Comparison of ENCODE assay signal across 21 cellular contexts in genomic region chr1:94654919-94655318, GRCh38.
A peak's percentile ranks its signal among the peaks of the same experiment; 100 is the strongest.
DNase-seq lines count a peak whose midpoint lies in the region; ATAC-seq, FAIRE-seq and TF ChIP-seq lines count a peak whose summit lies in the region.
"Had no signal": no experiment of that assay in that cellular context is flagged by ENCODE, and none has a peak within 500 bp of the region (broad histone marks: within the 10 kb centered on the region; RNA-seq: fewer than 3 reads in every experiment).

No MANE protein-coding gene starts in this region.

- peak overlapping the region; percentile 75; the same call in 1 of the 2 replicates for H2BK12ac ChIP-seq in H1 (ENCODE audit: low read depth, low read length)

- 88% methylated on average over 4 of the region's 4 CpGs; no CpG with 5 or more reads in 1 of the 2 experiments for WGBS in H1 (ENCODE audit: extremely low coverage in 1 of 2, insufficient coverage in 1 of 2, insufficient read length in 1 of 2, insufficient replicate concordance in 2 of 2, low coverage in 1 of 2, low lambda C conversion rate in 2 of 2, missing lambda C conversion rate in 1 of 2), 2 experiments
- no CpG with 5 or more reads among the region's 4 CpGs for WGBS in mesendoderm (ENCODE audit: extremely low coverage, insufficient coverage, low lambda C conversion rate)

- peak overlapping the region; percentile 49 for H4K91ac ChIP-seq in H1 (replicated peaks; ENCODE audit: insufficient read length, low read length)

- TF ChIP-seq RAD21 in H1 (IDR thresholded peaks at IDR 0.05 in 1 of 2, conservative IDR thresholded peaks at IDR 0.05 in 1 of 2; ENCODE audit: low read depth in 2 of 2, low read length in 2 of 2) = no peak

- H3K4me2 ChIP-seq in PC-9 (peak overlapping the region; percentile 41), H1 (ENCODE audit: insufficient read depth in 1 of 2, low read depth in 2 of 2, low read length in 2 of 2) (no peak overlapping the region), mesendoderm (ENCODE audit: low read length) (no peak overlapping the region), PC-3 (ENCODE audit: low read length) (no peak overlapping the region)

- H3K27ac ChIP-seq in PC-9 = peak overlapping the region; percentile 82
- no peak overlapping the region for H3K27ac ChIP-seq in H1 (ENCODE audit: low read depth, low read length)
- H3K27ac ChIP-seq in mesendoderm (ENCODE audit: low read depth, low read length) = peak overlapping the region; percentile 61
- H3K27ac ChIP-seq in uterus = peak overlapping the region; percentile 18 to 32
- no peak overlapping the region for H3K27ac ChIP-seq in PC-3 (ENCODE audit: low read length)

- no peak for TF ChIP-seq CTCF in PC-9 (conservative IDR thresholded peaks at IDR 0.05)
- TF ChIP-seq CTCF in H1 (IDR thresholded peaks at IDR 0.05; ENCODE audit: control extremely low read depth in 1 of 3, insufficient read depth in 1 of 3, low read depth in 1 of 3, low read length in 3 of 3) = no peak
- no peak for TF ChIP-seq CTCF in uterus (IDR thresholded peaks at IDR 0.05)
- TF ChIP-seq CTCF in PC-3 (conservative IDR thresholded peaks at IDR 0.05; ENCODE audit: low read depth, low read length) = no peak

- H3K4ac ChIP-seq in H1 (replicated peaks; ENCODE audit: insufficient read length, low read depth, low read length) (no peak overlapping the region), mesendoderm (ENCODE audit: low read depth, low read length) (peak overlapping the region; percentile 58)

- H3K79me1 ChIP-seq in H1 (ENCODE audit: low read depth, low read length) = no peaks in the 10 kb centered on the region
- H3K79me1 ChIP-seq in mesendoderm (ENCODE audit: low read length) = no peaks in the 10 kb centered on the region

- no peaks in the 10 kb centered on the region for H3K79me2 ChIP-seq in PC-9 (ENCODE audit: low read depth)
- H3K79me2 ChIP-seq in H1 (ENCODE audit: control insufficient read depth in 1 of 2, insufficient read depth in 2 of 2, low read length in 2 of 2) = no peaks in the 10 kb centered on the region
- no peaks in the 10 kb centered on the region for H3K79me2 ChIP-seq in mesendoderm (ENCODE audit: control insufficient read depth, insufficient read depth, low read length)
- H3K79me2 ChIP-seq in PC-3 (ENCODE audit: low read length) = no peaks in the 10 kb centered on the region

- CTCF ChIA-PET in PC-9 (lab: Charles Lee) = no interaction called here
- CTCF ChIA-PET in H1 (lab: Charles Lee; ENCODE audit: partially characterized antibody) = interaction anchor here (0.5 to 1.4 kb wide), 3 partner anchors 23 to 150 kb away, joined by 4 read pairs; no protein-coding TSS in a partner anchor
- CTCF ChIA-PET in PC-3 (lab: Charles Lee) = no interaction called here

- H3K9me3 ChIP-seq in PC-9 (ENCODE audit: insufficient read depth, low read depth) = no peaks in the 10 kb centered on the region
- H3K9me3 ChIP-seq in H1 (ENCODE audit: insufficient read depth in 2 of 2, low read depth in 1 of 2, low read length in 1 of 2) = no peaks in the 10 kb centered on the region
- H3K9me3 ChIP-seq in uterus = no peaks in the 10 kb centered on the region
- H3K9me3 ChIP-seq in PC-3 (ENCODE audit: low read length) = no peaks in the 10 kb centered on the region

- POLR2A ChIA-PET in PC-9 (lab: Charles Lee; ENCODE audit: unreplicated experiment) (interaction anchor here (0.5 to 1.1 kb wide), 6 partner anchors 30 to 208 kb away, joined by 3 to 5 read pairs (median 3); no protein-coding TSS in a partner anchor), H1 (lab: Charles Lee; ENCODE audit: partially characterized antibody) (interaction anchor here (0.8 kb wide), 1 partner anchor 14 kb away, joined by 3 read pairs; no protein-coding TSS in a partner anchor), PC-3 (lab: Charles Lee; ENCODE audit: unreplicated experiment) (interaction anchor here (0.6 kb wide), 1 partner anchor 901 kb away, joined by 3 read pairs; no protein-coding TSS in a partner anchor)

- no peak for FAIRE-seq in H1 (lab: Jason Lieb, UNC)
- no peak for FAIRE-seq in HTR-8/SVneo (lab: Jason Lieb, UNC)
- FAIRE-seq: GM19239, HepG2 had no signal

- H2BK20ac ChIP-seq in H1 (ENCODE audit: low read length) = peak overlapping the region; percentile 49; the same call in 1 of the 2 replicates

- H3K9ac ChIP-seq in H1 (replicated peaks in 1 of 4; ENCODE audit: extremely low read depth in 1 of 4, low read depth in 3 of 4, low read length in 3 of 4) (no peak overlapping the region), mesendoderm (ENCODE audit: low read length) (no peak overlapping the region), PC-3 (ENCODE audit: low read length) (no peak overlapping the region)

- H3K9me2 ChIP-seq in PC-9 (ENCODE audit: insufficient read depth) = no peaks in the 10 kb centered on the region
- no peaks in the 10 kb centered on the region for H3K9me2 ChIP-seq in PC-3 (replicated peaks; ENCODE audit: low read length)

- no peak overlapping the region for H3K4me3 ChIP-seq in PC-9
- H3K4me3 ChIP-seq in H1 (ENCODE audit: extremely low read depth in 1 of 4, insufficient read depth in 2 of 4, low read depth in 3 of 4, low read length in 4 of 4) = no peak overlapping the region
- H3K4me3 ChIP-seq in mesendoderm (ENCODE audit: low read length) = no peak overlapping the region
- no peak overlapping the region for H3K4me3 ChIP-seq in uterus
- H3K4me3 ChIP-seq in PC-3 (ENCODE audit: low read length) = no peak overlapping the region

- H2AFZ ChIP-seq in PC-9 (no peak overlapping the region), H1 (ENCODE audit: low read length) (no peak overlapping the region), PC-3 (ENCODE audit: low read length) (no peak overlapping the region)

- no peak overlapping the region for H4K5ac ChIP-seq in H1 (ENCODE audit: insufficient read length, low read depth, low read length)
- no peak overlapping the region for H4K5ac ChIP-seq in mesendoderm (ENCODE audit: low read length)

- H2BK5ac ChIP-seq in H1 (ENCODE audit: low read depth, low read length) (no peak overlapping the region), mesendoderm (ENCODE audit: low read length) (peak overlapping the region; percentile 66)

- no peak for TF ChIP-seq EP300 in H1 (IDR thresholded peaks at IDR 0.05; ENCODE audit: borderline replicate concordance in 1 of 2, low read depth in 2 of 2, low read length in 2 of 2)

- H3K56ac ChIP-seq in H1 (replicated peaks; ENCODE audit: insufficient read length, low read depth, low read length) (no peak overlapping the region), mesendoderm (ENCODE audit: low read length) (peak overlapping the region; percentile 56)

- no peak for DNase-seq in PC-9
- peak in 1 of 2 experiments; percentile 39 for DNase-seq in H1 (ENCODE audit: low read depth in 1 of 2, low spot score in 2 of 2)
- no peak for DNase-seq in mesendoderm
- DNase-seq in uterus = no peak
- no peak for DNase-seq in NCI-H2171 treated with DMSO at 0.1 percent for 48 hours (lab: John Stamatoyannopoulos, UW)
- no peak for DNase-seq in PC-3
- no peak for DNase-seq in HTR-8/SVneo (ENCODE audit: insufficient read length, low spot score)
- DNase-seq: CD4-positive, CD25-positive, alpha-beta regulatory T cell; DMS79; H7; HFFc6; KBM-7; NCI-H1092 treated with DMSO at 0.1 percent for 48 hours; NCI-H2081 treated with DMSO at 0.1 percent for 48 hours; NCI-H446 treated with DMSO at 0.1 percent for 48 hours; NCI-H526 treated with DMSO at 0.1 percent for 48 hours; OCI-M1; RPMI8226 had no signal

- no TSS peak for BruUV-seq in PC-9 (replicated peaks; lab: Mats Ljungman, UMichigan)
- no TSS peak for BruUV-seq in PC-3 (replicated peaks; lab: Mats Ljungman, UMichigan)

- H3K36me3 ChIP-seq in PC-9 (ENCODE audit: low read depth) (no peaks in the 10 kb centered on the region), H1 (ENCODE audit: control insufficient read depth in 2 of 4, insufficient read depth in 4 of 4, low read length in 3 of 4) (no peaks in the 10 kb centered on the region), mesendoderm (ENCODE audit: control insufficient read depth, insufficient read depth, low read length) (no peaks in the 10 kb centered on the region), uterus (no peaks in the 10 kb centered on the region), PC-3 (ENCODE audit: low read depth, low read length) (no peaks in the 10 kb centered on the region)

- H3K27me3 ChIP-seq in PC-9 (ENCODE audit: insufficient read depth, low read depth) (no peaks in the 10 kb centered on the region), H1 (replicated peaks in 1 of 4; ENCODE audit: control insufficient read depth in 3 of 4, extremely low read depth in 1 of 4, insufficient read depth in 3 of 4, low read length in 3 of 4) (no peaks in the 10 kb centered on the region), mesendoderm (ENCODE audit: insufficient read depth, low read length, poor library complexity) (no peaks in the 10 kb centered on the region), uterus (no peaks in the 10 kb centered on the region), PC-3 (ENCODE audit: low read length) (no peaks in the 10 kb centered on the region)

- H4K20me1 ChIP-seq in PC-9 (ENCODE audit: insufficient read depth) (no peaks in the 10 kb centered on the region), H1 (replicated peaks in 1 of 2; ENCODE audit: control insufficient read depth in 1 of 2, insufficient read depth in 2 of 2, low read length in 2 of 2) (no peaks in the 10 kb centered on the region), PC-3 (ENCODE audit: low read length) (no peaks in the 10 kb centered on the region)

- H3K18ac ChIP-seq in H1 (ENCODE audit: extremely low read depth, low read length) (no peak overlapping the region), mesendoderm (ENCODE audit: low read length) (peak overlapping the region; percentile 95)

- H3K23me2 ChIP-seq in H1 (ENCODE audit: low read depth, low read length) = no peaks in the 10 kb centered on the region; the same call in 1 of the 2 replicates

- H2BK120ac ChIP-seq in H1 (replicated peaks; ENCODE audit: low read depth, low read length) (no peak overlapping the region), mesendoderm (ENCODE audit: low read depth, low read length) (peak overlapping the region; percentile 97)

- H2BK15ac ChIP-seq in H1 (ENCODE audit: low read length) (no peak overlapping the region), mesendoderm (replicated peaks; ENCODE audit: low read depth) (no peak overlapping the region)

- TF ChIP-seq POLR2A in H1 (IDR thresholded peaks at IDR 0.05; ENCODE audit: control extremely low read depth in 1 of 2, low read depth in 2 of 2, low read length in 2 of 2) (no peak), uterus (IDR thresholded peaks at IDR 0.05) (no peak)

- H3K14ac ChIP-seq in H1 (ENCODE audit: insufficient read length) = no peak overlapping the region

- peaks cover 48% of the 10 kb centered on the region for H3F3A ChIP-seq in PC-9 (ENCODE audit: insufficient read depth, low read depth)
- no peaks in the 10 kb centered on the region for H3F3A ChIP-seq in PC-3 (ENCODE audit: low read length, unreplicated experiment)

- H4K8ac ChIP-seq in H1 (ENCODE audit: extremely low read depth, insufficient read depth, low read length) (no peak overlapping the region), mesendoderm (ENCODE audit: low read depth, low read length) (peak overlapping the region; percentile 29)

- peaks cover 51% of the 10 kb centered on the region for H3K4me1 ChIP-seq in PC-9 (replicated peaks; ENCODE audit: insufficient read depth)
- H3K4me1 ChIP-seq in H1 (replicated peaks in 1 of 4; ENCODE audit: control insufficient read depth in 3 of 4, insufficient read depth in 4 of 4, low read length in 3 of 4) = peaks cover 2 to 12% (median 7%) of the 10 kb centered on the region in 4 experiments; a peak in 5 of 7 replicates
- peaks cover 12% of the 10 kb centered on the region for H3K4me1 ChIP-seq in mesendoderm (ENCODE audit: control insufficient read depth, low read depth, low read length)
- H3K4me1 ChIP-seq in uterus = no peaks in the 10 kb centered on the region
- peaks cover 14% of the 10 kb centered on the region for H3K4me1 ChIP-seq in PC-3 (ENCODE audit: insufficient read depth, low read length)

- H2AK5ac ChIP-seq in H1 (ENCODE audit: low read depth, low read length) (no peak overlapping the region), mesendoderm (ENCODE audit: low read length) (no peak overlapping the region)

- no peak overlapping the region for H3K23ac ChIP-seq in H1 (ENCODE audit: insufficient read length)
- no peak overlapping the region for H3K23ac ChIP-seq in mesendoderm (ENCODE audit: low read length)

- intact Hi-C loops in PC-9 (cut with micrococcal nuclease; ENCODE audit: unreplicated experiment) = no loop called here
- intact Hi-C loops in uterus (cut with DNase I; ENCODE audit: low total_unique reads) = no loop called here
- intact Hi-C loops in PC-3 (cut with micrococcal nuclease) = loop anchor here (5.0 kb wide), 1 partner anchor 53 kb away; no protein-coding TSS in a partner anchor

- no peak for ATAC-seq in PC-3
- ATAC-seq: HepG2, SK-N-SH treated with all-trans-retinoic acid at 6 μM for 48 hours had no signal

Comparison
In these comparisons a context has a peak if more than half of its experiments do, and no peak if none do; other contexts are left out.
1. H3K27ac ChIP-seq: peak in PC-9 (single experiment), mesendoderm (single experiment) and uterus (2 of 2); none in H1 (single experiment) and PC-3 (single experiment).